8 cellular contexts compared by ENCODE assay signal in genomic region chr22:41831828-41832552, GRCh38. TPM values are rescaled to one million over a fixed set of nuclear protein-coding genes. Genes with fewer than 3 reads are reported as not detected.
A peak's percentile ranks its signal among the peaks of the same experiment; 100 is the strongest.
DNase-seq lines count a peak whose midpoint lies in the region; ATAC-seq, FAIRE-seq and TF ChIP-seq lines count a peak whose summit lies in the region.

No MANE protein-coding gene starts in this region.

- intact Hi-C loops in Caco-2 (cut with micrococcal nuclease; ENCODE audit: unreplicated experiment): loop anchor here (1.0 kb wide), 1 partner anchor 14 kb away; no protein-coding TSS in a partner anchor
- intact Hi-C loops in GM12878 (cut with micrococcal nuclease; ENCODE audit: unreplicated experiment): loop anchor here (2.0 to 5.0 kb wide), 3 partner anchors 90 to 607 kb away; no protein-coding TSS in a partner anchor
- intact Hi-C loops in uterus (cut with DNase I; ENCODE audit: low total_unique reads): no loop called here

- 0 out of 4 replicates have a peak, but pooled peaks of 1 of the 2 experiments have one; percentile 0 for TF ChIP-seq EP300 in GM12878 (IDR thresholded peaks at IDR 0.05; ENCODE audit: borderline replicate concordance in 1 of 2, control insufficient read depth in 1 of 2, low read depth in 2 of 2, low read length in 2 of 2)

- H4K8ac ChIP-seq in mesenchymal stem cell (ENCODE audit: low read length): peak overlapping the region; percentile 87

- TSS peak; percentile 97 for BruUV-seq in Caco-2 (replicated peaks; lab: Mats Ljungman, UMichigan)
- BruUV-seq in GM12878 (replicated peaks; lab: Mats Ljungman, UMichigan): TSS peak; percentile 91

- H2BK5ac ChIP-seq in mesenchymal stem cell (ENCODE audit: low read depth, low read length, poor library complexity, severe bottlenecking): peak overlapping the region; percentile 87

- peak overlapping the region; percentile 65 to 96 for H2BK12ac ChIP-seq in mesenchymal stem cell (ENCODE audit: low read length in 2 of 2)

- CTCF ChIA-PET in Caco-2 (lab: Charles Lee) (interaction anchor here (1.0 to 1.4 kb wide), 7 partner anchors 11 to 135 kb away, joined by 3 to 6 read pairs (median 4); no protein-coding TSS in a partner anchor), GM12878 (lab: Yijun Ruan, JAX) (interaction anchor here (0.6 to 5.2 kb wide), 14 partner anchors 10 to 234 kb away, joined by 3 to 51 read pairs (median 6); partner anchors contain the start of gene SNU13)

- peaks cover 36% of the 10 kb centered on the region for H3K36me3 Mint-ChIP-seq in Caco-2 (ENCODE audit: insufficient read depth, unreplicated experiment)

- no peaks in the 10 kb centered on the region for H3K9me3 ChIP-seq in Caco-2
- no peaks in the 10 kb centered on the region; the same call in 2 of the 3 replicates for H3K9me3 ChIP-seq in GM12878 (replicated peaks; ENCODE audit: control insufficient read depth, insufficient read depth, low read length)
- H3K9me3 ChIP-seq in mesenchymal stem cell (ENCODE audit: control insufficient read depth, low read length): no peaks in the 10 kb centered on the region
- H3K9me3 ChIP-seq in uterus: no peaks in the 10 kb centered on the region

- SMC1A ChIA-PET in GM12878 (lab: Charles Lee; ENCODE audit: uncharacterized antibody, unreplicated experiment): interaction anchor here (0.8 to 6.2 kb wide), 19 partner anchors 13 to 143 kb away, joined by 3 to 62 read pairs (median 6); partner anchors contain the start of genes CCDC134, CENPM and SNU13

- no peak for TF ChIP-seq POLR2A in GM12878 (IDR thresholded peaks at IDR 0.05; ENCODE audit: low read depth, low read length)
- no peak for TF ChIP-seq POLR2A in uterus (IDR thresholded peaks at IDR 0.05)

- H3K14ac ChIP-seq in mesenchymal stem cell (ENCODE audit: low read length in 2 of 2): peak overlapping the region in 1 of 2 experiments; percentile 30

- no peaks in the 10 kb centered on the region for H3K9me3 Mint-ChIP-seq in Caco-2 (ENCODE audit: unreplicated experiment)

- peaks cover 2% of the 10 kb centered on the region for H3K36me3 ChIP-seq in Caco-2 (ENCODE audit: control insufficient read depth, insufficient read depth, low read length)
- H3K36me3 ChIP-seq in GM12878 (ENCODE audit: control insufficient read depth in 2 of 2, insufficient read depth in 2 of 2, low read length in 1 of 2): peaks cover 2 to 12% of the 10 kb centered on the region in 2 experiments; a peak in 3 of 4 replicates
- peaks cover 7 to 15% of the 10 kb centered on the region in 2 experiments for H3K36me3 ChIP-seq in mesenchymal stem cell (ENCODE audit: control insufficient read depth in 1 of 2, insufficient read depth in 2 of 2, low read depth in 1 of 2, low read length in 2 of 2)
- no peaks in the 10 kb centered on the region for H3K36me3 ChIP-seq in uterus

- H2AFZ ChIP-seq in GM12878 (ENCODE audit: control insufficient read depth, low read depth, low read length) (peak overlapping the region; percentile 6; the same call in 1 of the 2 replicates), mesenchymal stem cell (ENCODE audit: low read depth, low read length) (peak overlapping the region; percentile 18)

- peak overlapping the region; percentile 76 to 94 for H3K4ac ChIP-seq in mesenchymal stem cell (ENCODE audit: low read depth in 1 of 2, low read length in 2 of 2)

- H3K27ac Mint-ChIP-seq in Caco-2 (ENCODE audit: unreplicated experiment): peak overlapping the region; percentile 95

- no peak for TF ChIP-seq RAD21 in GM12878 (IDR thresholded peaks at IDR 0.05; ENCODE audit: insufficient read depth, low read depth, low read length)

- peaks cover 11% of the 10 kb centered on the region for H3K4me1 ChIP-seq in Caco-2
- peaks cover 12% of the 10 kb centered on the region for H3K4me1 ChIP-seq in GM12878 (ENCODE audit: control insufficient read depth, insufficient read depth, low read length)
- peaks cover 11% of the 10 kb centered on the region for H3K4me1 ChIP-seq in mesenchymal stem cell (ENCODE audit: control insufficient read depth, insufficient read depth, low read depth, low read length)
- no peaks in the 10 kb centered on the region for H3K4me1 ChIP-seq in uterus

- H3K27me3 Mint-ChIP-seq in Caco-2 (ENCODE audit: insufficient read depth, unreplicated experiment): no peaks in the 10 kb centered on the region

- peak overlapping the region; percentile 88 for H3K4me2 ChIP-seq in GM12878 (ENCODE audit: control insufficient read depth, insufficient read depth)
- peak overlapping the region; percentile 87 for H3K4me2 ChIP-seq in mesenchymal stem cell (ENCODE audit: low read length, poor library complexity, severe bottlenecking)

- RAD21 ChIA-PET in GM12878 (lab: Charles Lee; ENCODE audit: unreplicated experiment): interaction anchor here (0.9 to 11.0 kb wide), 13 partner anchors 11 to 135 kb away, joined by 3 to 84 read pairs (median 6); partner anchors contain the start of gene TNFRSF13C

- peak overlapping the region; percentile 78 for H2BK15ac ChIP-seq in mesenchymal stem cell (ENCODE audit: low read depth, poor library complexity, severe bottlenecking)

- no peak for FAIRE-seq in GM12878 (lab: Jason Lieb, UNC)

- H2AK5ac ChIP-seq in mesenchymal stem cell (ENCODE audit: low read length, severe bottlenecking): peak overlapping the region; percentile 35

- TF ChIP-seq CTCF in Caco-2 (IDR thresholded peaks at IDR 0.05; ENCODE audit: insufficient read depth in 1 of 2, low read depth in 1 of 2, low read length in 1 of 2, severe bottlenecking in 1 of 2, unreplicated experiment in 1 of 2) (no peak), GM12878 (IDR thresholded peaks at IDR 0.05 in 2 of 3, conservative IDR thresholded peaks at IDR 0.05 in 1 of 3; ENCODE audit: control insufficient read depth in 2 of 3, extremely low read depth in 1 of 3, insufficient read depth in 1 of 3, low read depth in 3 of 3, low read length in 3 of 3) (no peak), uterus (IDR thresholded peaks at IDR 0.05) (no peak)

- DNase-seq in Caco-2: no peak
- no peak for DNase-seq in GM12878 (ENCODE audit: low read depth, low spot score)
- no peak for DNase-seq in mesenchymal stem cell
- DNase-seq in uterus: no peak
- no peak for DNase-seq in NCI-H2029 (lab: John Stamatoyannopoulos, UW)
- no peak for DNase-seq in DMS 273 (lab: John Stamatoyannopoulos, UW; ENCODE audit: unreplicated experiment)
- no peak for DNase-seq in NCI-H1694 (lab: John Stamatoyannopoulos, UW)

- WGBS in GM12878 (ENCODE audit: insufficient coverage, insufficient replicate concordance, low lambda C conversion rate, missing lambda C conversion rate): 14% methylated on average over 17 of the region's 17 CpGs
- WGBS in mesenchymal stem cell: 2% methylated on average over 14 of the region's 17 CpGs

- peak overlapping the region; percentile 85 to 96 for H3K18ac ChIP-seq in mesenchymal stem cell (ENCODE audit: low read depth in 1 of 2, low read length in 2 of 2)

- H4K20me1 ChIP-seq in GM12878 (ENCODE audit: control insufficient read depth, insufficient read depth): no peaks in the 10 kb centered on the region

- H2BK120ac ChIP-seq in mesenchymal stem cell (ENCODE audit: low read depth, low read length): peak overlapping the region; percentile 98

- peak overlapping the region; percentile 98 for H3K4me3 Mint-ChIP-seq in Caco-2 (ENCODE audit: unreplicated experiment)

- peaks cover 55% of the 10 kb centered on the region for H3K79me2 ChIP-seq in GM12878 (ENCODE audit: control insufficient read depth, insufficient read depth, low read length)

- POLR2A ChIA-PET in Caco-2 (lab: Charles Lee): interaction anchor here (0.6 to 2.9 kb wide), 11 partner anchors 10 to 242 kb away, joined by 3 to 22 read pairs (median 9); partner anchors contain the start of genes CCDC134, CENPM and PMM1
- POLR2A ChIA-PET in GM12878 (lab: Charles Lee): interaction anchor here (0.6 to 7.8 kb wide), 21 partner anchors 8 to 143 kb away, joined by 3 to 72 read pairs (median 4); partner anchors contain the start of genes CCDC134, CENPM, SNU13 and TNFRSF13C

- H3K27ac ChIP-seq in GM12878 (ENCODE audit: control insufficient read depth, insufficient read depth): peak overlapping the region; percentile 95
- peak overlapping the region; percentile 91 for H3K27ac ChIP-seq in mesenchymal stem cell (ENCODE audit: low read length, poor library complexity, severe bottlenecking)
- H3K27ac ChIP-seq in uterus: peak overlapping the region; percentile 90 to 93

- in situ Hi-C loops in GM12878 (cut with MboI): loop anchor here (5.0 kb wide), 1 partner anchor 115 kb away; the partner anchor contains the start of gene CENPM

- H3K9ac ChIP-seq in GM12878 (ENCODE audit: control insufficient read depth, insufficient read depth, low read length) (peak overlapping the region; percentile 88), mesenchymal stem cell (ENCODE audit: low read length) (peak overlapping the region; percentile 90)

- peaks cover 2% of the 10 kb centered on the region for H3K79me1 ChIP-seq in mesenchymal stem cell (replicated peaks; ENCODE audit: low read length, poor library complexity, severe bottlenecking)

- peak overlapping the region; percentile 26 for H3K4me3 ChIP-seq in Caco-2 (ENCODE audit: low read depth, low read length)
- H3K4me3 ChIP-seq in GM12878: peak overlapping the region; percentile 62
- H3K4me3 ChIP-seq in mesenchymal stem cell (ENCODE audit: insufficient read depth in 1 of 2, low read depth in 1 of 2, low read length in 2 of 2): peak overlapping the region; percentile 54 to 91
- peak overlapping the region; percentile 46 to 95 for H3K4me3 ChIP-seq in uterus

- H3K23ac ChIP-seq in mesenchymal stem cell (ENCODE audit: low read length in 2 of 2): no peak overlapping the region

- H4K91ac ChIP-seq in mesenchymal stem cell (ENCODE audit: low read length): peak overlapping the region; percentile 94

- H3K27me3 ChIP-seq in Caco-2 (replicated peaks; ENCODE audit: control insufficient read depth, insufficient read depth, low read length) (no peaks in the 10 kb centered on the region), GM12878 (replicated peaks in 1 of 2; ENCODE audit: control insufficient read depth in 2 of 2, insufficient read depth in 2 of 2, low read length in 1 of 2) (no peaks in the 10 kb centered on the region), mesenchymal stem cell (ENCODE audit: control insufficient read depth in 1 of 2, insufficient read depth in 1 of 2, low read length in 2 of 2) (no peaks in the 10 kb centered on the region), uterus (no peaks in the 10 kb centered on the region)

- ATAC-seq in HG03520 (IDR thresholded peaks at IDR 0.05; ENCODE audit: unreplicated experiment) (peak; percentile 2), GM12878 (no peak)

- peaks cover 14% of the 10 kb centered on the region for H3K4me1 Mint-ChIP-seq in Caco-2 (ENCODE audit: low read depth, unreplicated experiment)

RNA-seq across cellular contexts. Expression of gene SREBF2, which starts 0.9 kb away (rescaled TPM):
- total RNA-seq in Caco-2 (2022): 134 and 150 TPM in 2 replicates
- 537 and 614 TPM in 2 replicates for total RNA-seq in GM12878 (2013; cell fraction: nucleolus; rRNA removed)
- 62.9 and 75.3 TPM in 2 replicates for total RNA-seq in GM12878 (2014; rRNA removed)
- total RNA-seq in GM12878 (2014; rRNA removed; fragmentation: Illumina TruSeq; extraction: Trizol): 52.2 and 56.3 TPM in 2 replicates
- 171 and 177 TPM in 2 replicates for total RNA-seq in GM12878 (2021)
- polyA plus RNA-seq in GM12878 (2011; ENCODE audit: low read depth): 105 TPM
- polyA plus RNA-seq in GM12878 (2011; rRNA removed): 94.7 and 124 TPM in 2 replicates
- 139 and 162 TPM in 2 replicates for polyA plus RNA-seq in GM12878 (2011; cell fraction: cytosol; rRNA removed)
- 458 and 495 TPM in 2 replicates for polyA plus RNA-seq in GM12878 (2011; cell fraction: nucleus; rRNA removed)
- 149 and 160 TPM in 2 replicates for polyA plus RNA-seq in GM12878 (2012)
- polyA plus RNA-seq in GM12878 (2014; fragmentation: Illumina TruSeq; extraction: Trizol): 144 and 150 TPM in 2 replicates
- 1 to 10 TPM; 2.4 to 3.6 TPM for polyA plus RNA-seq in GM12878 (2014; fragmentation: Nextera tagmentation; extraction: Ambion mirVana)
- polyA plus RNA-seq in GM12878 (2014; rRNA removed): 160 and 184 TPM in 2 replicates
- polyA plus RNA-seq in GM12878 (2016; fragmentation: Nextera tagmentation; extraction: Ambion mirVana): 10 to 100 TPM; 73.8 to 82.3 TPM
- 180 and 262 TPM in 2 replicates for polyA minus RNA-seq in GM12878 (2011; rRNA and poly(A)+ RNA removed)
- polyA minus RNA-seq in GM12878 (2011; cell fraction: cytosol; rRNA and poly(A)+ RNA removed): 77.4 and 82.9 TPM in 2 replicates
- polyA minus RNA-seq in GM12878 (2011; cell fraction: nucleus; rRNA and poly(A)+ RNA removed): 89.6 and 141 TPM in 2 replicates
- 98.2 TPM for polyA plus RNA-seq in mesenchymal stem cell (2013, experiment 1 of 2)
- 93.9 TPM for polyA plus RNA-seq in mesenchymal stem cell (2013, experiment 2 of 2)
- total RNA-seq in uterus: 10 to 100 TPM; 10.2 to 61.0 (median 29.0) TPM

RNA-seq across cellular contexts. Expression of gene CCDC134, which starts 31.5 kb away (rescaled TPM):
- total RNA-seq in Caco-2 (2022): 24.3 and 24.8 TPM in 2 replicates
- 19.5 and 23.0 TPM in 2 replicates for total RNA-seq in GM12878 (2013; cell fraction: nucleolus; rRNA removed)
- 14.5 and 15.8 TPM in 2 replicates for total RNA-seq in GM12878 (2014; rRNA removed)
- 11.8 and 13.6 TPM in 2 replicates for total RNA-seq in GM12878 (2014; rRNA removed; fragmentation: Illumina TruSeq; extraction: Trizol)
- 18.2 and 19.3 TPM in 2 replicates for total RNA-seq in GM12878 (2021)
- 2.9 TPM for polyA plus RNA-seq in GM12878 (2011; ENCODE audit: low read depth)
- polyA plus RNA-seq in GM12878 (2011; rRNA removed): 4.7 and 8.2 TPM in 2 replicates
- 12.0 and 15.1 TPM in 2 replicates for polyA plus RNA-seq in GM12878 (2011; cell fraction: cytosol; rRNA removed)
- polyA plus RNA-seq in GM12878 (2011; cell fraction: nucleus; rRNA removed): 12.0 and 13.9 TPM in 2 replicates
- polyA plus RNA-seq in GM12878 (2012): 4.8 and 5.4 TPM in 2 replicates
- polyA plus RNA-seq in GM12878 (2014; fragmentation: Illumina TruSeq; extraction: Trizol): 9.1 and 10.6 TPM in 2 replicates
- polyA plus RNA-seq in GM12878 (2014; fragmentation: Nextera tagmentation; extraction: Ambion mirVana): 1 to 10 TPM in 1 of 2 experiments, under 1 TPM in 1; 0.35 to 1.2 TPM
- 10.7 and 14.0 TPM in 2 replicates for polyA plus RNA-seq in GM12878 (2014; rRNA removed)
- polyA plus RNA-seq in GM12878 (2016; fragmentation: Nextera tagmentation; extraction: Ambion mirVana): 10 to 100 TPM; 12.8 to 14.4 TPM
- 22.6 and 41.9 TPM in 2 replicates for polyA minus RNA-seq in GM12878 (2011; rRNA and poly(A)+ RNA removed)
- polyA minus RNA-seq in GM12878 (2011; cell fraction: cytosol; rRNA and poly(A)+ RNA removed): 11.0 and 13.6 TPM in 2 replicates
- 7.3 and 9.1 TPM in 2 replicates for polyA minus RNA-seq in GM12878 (2011; cell fraction: nucleus; rRNA and poly(A)+ RNA removed)
- polyA plus RNA-seq in mesenchymal stem cell (2013, experiment 1 of 2): 4.2 TPM
- 3.7 TPM for polyA plus RNA-seq in mesenchymal stem cell (2013, experiment 2 of 2)
- total RNA-seq in uterus: 10 to 100 TPM in 2 of 4 donors, 1 to 10 TPM in 2; 4.1 to 24.3 (median 11.0) TPM
